Comparison of ENCODE assay signal across 8 cellular contexts in the genomic region with DNA sequence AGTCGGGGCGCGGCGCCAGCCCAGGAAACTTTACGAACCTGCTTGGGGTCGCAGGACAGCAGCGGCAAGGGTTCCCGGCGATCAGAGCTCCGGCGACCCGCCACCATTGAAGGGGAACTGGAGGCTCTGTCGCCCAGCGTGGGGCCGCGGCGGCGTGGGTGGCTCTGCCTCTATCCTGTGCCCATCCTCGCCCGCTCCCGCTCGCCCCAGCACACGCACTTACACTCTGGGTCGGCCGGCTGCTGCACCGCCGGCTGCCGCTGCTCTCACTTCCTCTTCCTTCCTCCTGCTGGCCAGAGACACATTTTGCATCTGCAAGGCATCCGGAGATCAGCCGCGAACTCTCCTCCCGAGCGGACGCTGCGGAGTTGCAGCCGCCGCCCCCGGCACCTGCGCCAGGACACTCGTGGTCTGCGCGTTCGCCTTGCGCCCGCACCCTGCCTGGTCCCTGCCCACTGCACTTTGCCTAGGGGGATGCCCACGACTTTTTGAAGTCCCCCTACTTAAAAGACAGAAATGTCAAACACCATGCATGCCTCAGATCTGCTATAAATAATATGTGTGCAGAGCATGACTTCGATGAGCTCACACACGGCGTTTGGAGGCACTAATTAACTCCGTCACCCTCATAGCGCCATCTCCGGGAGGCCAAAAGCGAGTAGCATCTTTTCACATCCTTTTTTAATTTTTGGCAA. TPM values are rescaled to one million over a fixed set of nuclear protein-coding genes. Genes with fewer than 3 reads are reported as not detected.
DNase-seq lines count a peak whose midpoint lies in the region; ATAC-seq and TF ChIP-seq lines count a peak whose summit lies in the region.

ELMO1 (minus strand) TSS at position 228 of the 695 bp plus-strand sequence. CDS start 106,174 bp downstream, outside the sequence.

- ATAC-seq in GM21576 (IDR thresholded peaks at IDR 0.05; ENCODE audit: unreplicated experiment): peak; percentile 94
- ATAC-seq in T-helper 17 cell: peak; percentile 82
- peak; percentile 87 for ATAC-seq in aorta (ENCODE audit: low FRiP score)

- no peaks in the 10 kb centered on the region for H3K9me2 ChIP-seq in Karpas-422 (replicated peaks; ENCODE audit: insufficient read depth, low read length)
- no peaks in the 10 kb centered on the region for H3K9me2 ChIP-seq in hepatocyte (replicated peaks; ENCODE audit: insufficient read depth)

- H3K4me2 ChIP-seq in Karpas-422 (ENCODE audit: low read depth, low read length, poor library complexity, severe bottlenecking): peak within 1 kb of the TSS; percentile 87
- H3K4me2 ChIP-seq in hepatocyte: peak within 1 kb of the TSS; percentile 96

- no peaks in the 10 kb centered on the region for H3K36me3 ChIP-seq in Karpas-422 (ENCODE audit: insufficient read depth, low read length)
- H3K36me3 ChIP-seq in hepatocyte (replicated peaks; ENCODE audit: insufficient read depth, low read depth): no peaks in the 10 kb centered on the region
- no peaks in the 10 kb centered on the region for H3K36me3 ChIP-seq in rectal smooth muscle tissue (ENCODE audit: control insufficient read depth, insufficient read depth, low read length)
- no peaks in the 10 kb centered on the region for H3K36me3 ChIP-seq in aorta (ENCODE audit: control insufficient read depth in 1 of 2, insufficient read depth in 2 of 2, low read length in 1 of 2)

- peak within 1 kb of the TSS; percentile 72 for H3K27ac ChIP-seq in Karpas-422 (ENCODE audit: low read length)
- peak within 1 kb of the TSS; percentile 88 for H3K27ac ChIP-seq in angular gyrus (ENCODE audit: low read depth, low read length)
- H3K27ac ChIP-seq in hepatocyte: peak within 1 kb of the TSS; percentile 61
- peak within 1 kb of the TSS; percentile 53 for H3K27ac ChIP-seq in rectal smooth muscle tissue (ENCODE audit: low read depth, low read length)
- no peak within 1 kb of the TSS for H3K27ac ChIP-seq in aorta (ENCODE audit: low read depth in 1 of 2, low read length in 2 of 2)

- H3K9ac ChIP-seq in Karpas-422 (ENCODE audit: low read length) (peak within 1 kb of the TSS; percentile 71), rectal smooth muscle tissue (ENCODE audit: low read length) (no peak within 1 kb of the TSS)

- peak within 1 kb of the TSS; percentile 94 for H3K27ac Mint-ChIP-seq in T-helper 17 cell

- peak; percentile 42 for TF ChIP-seq CTCF in hepatocyte (IDR thresholded peaks at IDR 0.05; ENCODE audit: poor library complexity)

- H3K9me3 ChIP-seq in Karpas-422 (ENCODE audit: low read length): no peaks in the 10 kb centered on the region
- H3K9me3 ChIP-seq in T-helper 17 cell (ENCODE audit: control insufficient read depth, low read length, poor library complexity, severe bottlenecking): no peaks in the 10 kb centered on the region
- H3K9me3 ChIP-seq in hepatocyte (ENCODE audit: low read depth): no peaks in the 10 kb centered on the region
- H3K9me3 ChIP-seq in aorta (ENCODE audit: control insufficient read depth, low read length): no peaks in the 10 kb centered on the region

- intact Hi-C loops in aorta (cut with DNase I): no loop called here

- WGBS in hepatocyte (ENCODE audit: low lambda C conversion rate, missing lambda C conversion rate): under 1% methylated on average over 35 of the region's 53 CpGs
- 0 to 1% methylated on average over 38 to 53 of the region's 53 CpGs for WGBS in aorta, 2 donors

- H3K4me1 Mint-ChIP-seq in T-helper 17 cell: peaks cover 41% of the 10 kb centered on the region

- H3K4me3 ChIP-seq in Karpas-422 (ENCODE audit: low read length) (peak within 1 kb of the TSS; percentile 72), hepatocyte (peak within 1 kb of the TSS; percentile 93), rectal smooth muscle tissue (ENCODE audit: low read length) (peak within 1 kb of the TSS; percentile 71), aorta (ENCODE audit: low read length in 2 of 2) (peak within 1 kb of the TSS; percentile 38 to 45)

- no peaks in the 10 kb centered on the region for H3K27me3 Mint-ChIP-seq in T-helper 17 cell

- H3K4me1 ChIP-seq in Karpas-422 (ENCODE audit: low read length) (peaks cover 21% of the 10 kb centered on the region), hepatocyte (ENCODE audit: insufficient read depth) (peaks cover 11% of the 10 kb centered on the region), rectal smooth muscle tissue (ENCODE audit: control insufficient read depth, insufficient read depth, low read length) (no peaks in the 10 kb centered on the region), aorta (ENCODE audit: control insufficient read depth in 1 of 2, insufficient read depth in 2 of 2, low read length in 2 of 2) (no peaks in the 10 kb centered on the region)

- no peaks in the 10 kb centered on the region for H3K27me3 ChIP-seq in Karpas-422 (ENCODE audit: low read length)
- peaks cover 21% of the 10 kb centered on the region for H3K27me3 ChIP-seq in hepatocyte
- peaks cover 7% of the 10 kb centered on the region for H3K27me3 ChIP-seq in rectal smooth muscle tissue (ENCODE audit: control insufficient read depth, insufficient read depth, low read length)
- no peaks in the 10 kb centered on the region for H3K27me3 ChIP-seq in aorta (ENCODE audit: control insufficient read depth in 1 of 2, insufficient read depth in 2 of 2, low read length in 1 of 2)

- H2AFZ ChIP-seq in Karpas-422 (ENCODE audit: low read length): peak within 1 kb of the TSS; percentile 93
- H2AFZ ChIP-seq in hepatocyte: peak within 1 kb of the TSS; percentile 95

- DNase-seq in DMS53 (lab: John Stamatoyannopoulos, UW) (peak; percentile 90), Karpas-422 (peak; percentile 96), T-helper 17 cell (peak; percentile 55 to 68 (median 61)), hepatocyte (ENCODE audit: low spot score) (peak; percentile 88), aorta (peak; percentile 87 to 89)

- H3K79me2 ChIP-seq in Karpas-422 (ENCODE audit: low read length) (no peaks in the 10 kb centered on the region), hepatocyte (no peaks in the 10 kb centered on the region)

- H3K4me3 Mint-ChIP-seq in T-helper 17 cell: peak within 1 kb of the TSS; percentile 88

- peaks cover 4% of the 10 kb centered on the region for H3K36me3 Mint-ChIP-seq in T-helper 17 cell (ENCODE audit: low read depth)

- H4K20me1 ChIP-seq in Karpas-422 (ENCODE audit: insufficient read depth, low read depth, low read length) (no peaks in the 10 kb centered on the region), hepatocyte (ENCODE audit: insufficient read depth, poor library complexity, severe bottlenecking) (no peaks in the 10 kb centered on the region)

RNA-seq across cellular contexts. Expression of gene ELMO1, which starts in this region (rescaled TPM):
- total RNA-seq in Karpas-422 (2014; rRNA removed; shearing (Covaris generic); ENCODE audit: low replicate concordance): 87.7 and 137 TPM in 2 replicates
- total RNA-seq in T-helper 17 cell: 100 to 1,000 TPM; 160 to 169 TPM
- 15.3 and 28.7 TPM in 2 replicates for total RNA-seq in hepatocyte
- polyA plus RNA-seq in hepatocyte: 19.7 and 26.0 TPM in 2 replicates
- 10 to 100 TPM; 38.8 to 86.9 TPM for total RNA-seq in aorta
- polyA plus RNA-seq in aorta: 10 to 100 TPM in 1 of 2 donors, 1 to 10 TPM in 1; 1.8 to 10.9 TPM

Comparison
In these comparisons a context has a peak if more than half of its experiments do, and no peak if none do; other contexts are left out.
1. H3K27ac ChIP-seq: peak in Karpas-422 (single experiment), angular gyrus (single experiment), hepatocyte (single experiment) and rectal smooth muscle tissue (single experiment); none in aorta (0 of 2).
2. H3K4me3 ChIP-seq: peak in every context shown above with its lines; median percentile 93 in hepatocyte; 72 in Karpas-422; 71 in rectal smooth muscle tissue; 42 in aorta.
3. Peak in every context shown above with its lines, with median percentiles within 50 percentile points of each other: DNase-seq and ATAC-seq.